In the genomic region with DNA sequence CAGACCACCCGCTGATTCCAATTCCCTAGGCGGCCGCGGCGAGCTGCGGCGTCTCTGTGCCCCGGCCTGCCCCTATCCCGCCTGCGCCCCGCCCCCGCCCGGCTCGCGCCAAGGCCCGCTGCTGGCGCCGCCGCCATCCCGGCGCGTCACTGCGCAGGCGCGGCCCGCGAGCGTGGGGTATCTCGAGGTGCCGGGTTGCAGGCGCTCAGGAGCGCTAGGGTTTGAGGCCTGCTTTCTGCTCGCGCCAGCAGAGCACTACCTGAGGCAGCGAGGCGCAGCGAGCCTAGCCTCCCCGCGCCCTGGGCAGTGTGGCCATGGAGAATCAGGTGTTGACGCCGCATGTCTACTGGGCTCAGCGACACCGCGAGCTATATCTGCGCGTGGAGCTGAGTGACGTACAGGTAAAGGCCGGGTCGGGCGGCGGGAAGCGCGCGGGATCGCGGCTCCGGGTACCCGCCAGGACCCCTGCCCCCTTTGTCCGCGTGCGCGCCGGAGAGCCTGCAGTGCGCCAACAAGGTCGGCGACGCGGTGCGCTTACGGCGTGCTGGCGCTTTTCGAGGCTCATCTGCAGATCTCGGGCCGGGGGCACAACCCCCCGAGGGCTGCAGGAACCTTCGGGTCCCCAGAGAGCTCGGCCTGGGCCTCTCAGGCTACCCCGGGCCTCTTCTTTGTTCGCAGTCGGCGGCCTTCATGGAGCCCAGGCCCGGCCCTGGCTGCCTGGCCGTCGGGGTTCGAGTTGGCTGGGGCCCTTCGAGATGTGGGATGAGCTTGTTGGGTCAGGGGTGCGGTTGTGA, we compare ENCODE assay signal across 8 cellular contexts. TPM values are rescaled to one million over a fixed set of nuclear protein-coding genes. Genes with fewer than 3 reads are reported as not detected.
DNase-seq lines count a peak whose midpoint lies in the region; ATAC-seq, FAIRE-seq and TF ChIP-seq lines count a peak whose summit lies in the region.

A gene with protein sequence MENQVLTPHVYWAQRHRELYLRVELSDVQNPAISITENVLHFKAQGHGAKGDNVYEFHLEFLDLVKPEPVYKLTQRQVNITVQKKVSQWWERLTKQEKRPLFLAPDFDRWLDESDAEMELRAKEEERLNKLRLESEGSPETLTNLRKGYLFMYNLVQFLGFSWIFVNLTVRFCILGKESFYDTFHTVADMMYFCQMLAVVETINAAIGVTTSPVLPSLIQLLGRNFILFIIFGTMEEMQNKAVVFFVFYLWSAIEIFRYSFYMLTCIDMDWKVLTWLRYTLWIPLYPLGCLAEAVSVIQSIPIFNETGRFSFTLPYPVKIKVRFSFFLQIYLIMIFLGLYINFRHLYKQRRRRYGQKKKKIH (plus strand): TSS at position 146 of the 794 bp plus-strand sequence. CDS start 169 bp downstream, at position 315.

- H3K27me3 ChIP-seq in A673 (replicated peaks; ENCODE audit: insufficient read depth, low read depth, low read length, poor library complexity), result no peaks in the 10 kb centered on the region

- TF ChIP-seq CTCF in A673 (conservative IDR thresholded peaks at IDR 0.05; ENCODE audit: low read depth, low read length), result no peak
- TF ChIP-seq CTCF in kidney (IDR thresholded peaks at IDR 0.05; ENCODE audit: borderline replicate concordance, extremely low read depth, insufficient read depth), result no peak

- ATAC-seq in GM18873 (IDR thresholded peaks at IDR 0.05; ENCODE audit: low FRiP score, unreplicated experiment) (peak; percentile 48), HG03196 (IDR thresholded peaks at IDR 0.05; ENCODE audit: unreplicated experiment) (peak; percentile 78)

- H3K4me1 ChIP-seq in A673 (ENCODE audit: insufficient read depth, low read length, poor library complexity, severe bottlenecking) (peaks cover 32% of the 10 kb centered on the region), kidney (ENCODE audit: control insufficient read depth in 1 of 2, insufficient read depth in 1 of 2, low read depth in 1 of 2, low read length in 2 of 2) (peaks cover 0 to 7% of the 10 kb centered on the region in 2 donors)

- FAIRE-seq in kidney (lab: Jason Lieb, UNC), result no peak

- no peaks in the 10 kb centered on the region for H3K9me3 ChIP-seq in A673 (ENCODE audit: low read depth, low read length, poor library complexity, severe bottlenecking)
- no peaks in the 10 kb centered on the region for H3K9me3 ChIP-seq in kidney (ENCODE audit: control insufficient read depth in 1 of 2, low read length in 2 of 2)

- POLR2A ChIA-PET in A673 (lab: Charles Lee; ENCODE audit: low non-redundant PET), result interaction anchor here (0.5 to 0.7 kb wide), 2 partner anchors 12 to 43 kb away, joined by 6 to 12 read pairs; no protein-coding TSS in a partner anchor

- DNase-seq in A673 (ENCODE audit: low spot score) (peak; percentile 96), NCI-H446 (lab: John Stamatoyannopoulos, UW) (peak; percentile 59 to 89), cerebellar cortex (ENCODE audit: low spot score) (peak; percentile 81), kidney (peak; percentile 93)
- peak; percentile 93 for DNase-seq in activated CD4-positive, CD25-positive, alpha-beta regulatory T cell treated with anti-CD3 and anti-CD28 coated beads, Interleukin-2, amount 50 U/mL, for 72 hours
- peak; percentile 96 for DNase-seq in stimulated activated CD4-positive, alpha-beta T cell treated with anti-CD3 and anti-CD28 coated beads, Interleukin-15, amount 100 ng/mL, for 24 hours

- TSS peak; percentile 24 for BruUV-seq in A673 (replicated peaks; lab: Mats Ljungman, UMichigan)

- CTCF ChIA-PET in A673 (lab: Charles Lee), result interaction anchor here (0.6 kb wide), 1 partner anchor 9 kb away, joined by 3 read pairs; no protein-coding TSS in a partner anchor

- H3K4me3 ChIP-seq in A673 (ENCODE audit: low read depth, low read length, poor library complexity, severe bottlenecking) (peak within 1 kb of the TSS; percentile 95), kidney (ENCODE audit: low read length in 2 of 2) (peak within 1 kb of the TSS; percentile 80 to 85)

- peak within 1 kb of the TSS; percentile 97 for H3K27ac ChIP-seq in A673 (ENCODE audit: low read depth, low read length, poor library complexity, severe bottlenecking)
- H3K27ac ChIP-seq in kidney (ENCODE audit: low read depth in 2 of 2, low read length in 2 of 2), result peak within 1 kb of the TSS; percentile 76 to 79

- H3K9ac ChIP-seq in kidney (ENCODE audit: low read length in 2 of 2), result peak within 1 kb of the TSS; percentile 54 to 87

- intact Hi-C loops in A673 (cut with micrococcal nuclease; ENCODE audit: unreplicated experiment), result no loop called here
- intact Hi-C loops in kidney (cut with DNase I), result no loop called here

- H3K36me3 ChIP-seq in A673 (ENCODE audit: insufficient read depth, low read length, poor library complexity, severe bottlenecking), result no peaks in the 10 kb centered on the region
- H3K36me3 ChIP-seq in kidney (ENCODE audit: control insufficient read depth in 1 of 2, insufficient read depth in 2 of 2, low read length in 2 of 2), result no peaks in the 10 kb centered on the region

RNA-seq across cellular contexts. Expression of the gene that starts here (rescaled TPM):
- 142 and 157 TPM in 2 replicates for total RNA-seq in A673 (2021)
- total RNA-seq in kidney, result 52.1 TPM
- polyA plus RNA-seq in kidney (ENCODE audit: insufficient read depth, low read depth, low replicate concordance), result 89.3 TPM

Comparison
In these comparisons a context has a peak if more than half of its experiments do, and no peak if none do; other contexts are left out.
1. Peak in every context shown above with its lines: DNase-seq, ATAC-seq, H3K4me3 ChIP-seq and H3K27ac ChIP-seq.